In the genomic region with DNA sequence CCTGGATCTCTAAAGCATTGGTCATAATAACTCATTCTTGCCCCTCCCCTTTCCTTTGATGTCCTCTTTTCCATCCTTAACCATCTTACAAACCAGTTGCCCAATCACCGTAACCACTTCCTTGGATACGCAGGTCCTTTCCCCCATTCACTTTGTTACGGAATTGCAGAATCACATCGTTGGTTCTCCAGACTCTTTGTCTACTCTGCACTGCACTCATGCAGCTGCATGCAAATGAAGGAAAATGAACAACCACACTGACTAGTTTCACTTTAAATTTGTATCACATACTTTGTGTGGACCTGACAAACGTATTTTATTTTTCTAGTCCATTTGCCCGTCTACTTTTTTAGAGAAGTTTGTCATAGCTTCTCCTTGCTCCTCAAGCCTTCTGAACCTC, we compare ENCODE assay signal across 17 cellular contexts.
DNase-seq lines count a peak whose midpoint lies in the region; ATAC-seq and TF ChIP-seq lines count a peak whose summit lies in the region.
"Had no signal": no experiment of that assay in that cellular context is flagged by ENCODE, and none has a peak within 500 bp of the region (broad histone marks: within the 10 kb centered on the region; RNA-seq: fewer than 3 reads in every experiment).

No MANE protein-coding gene starts in this region.

- H3K4me3 ChIP-seq in Loucy (ENCODE audit: low read length, poor library complexity, severe bottlenecking) = peak overlapping the region; percentile 27
- H3K4me3 ChIP-seq: A549 had no signal

- no peaks in the 10 kb centered on the region for H4K20me1 ChIP-seq in Loucy (ENCODE audit: insufficient read depth, low read length, poor library complexity, severe bottlenecking)

- H3K27me3 Mint-ChIP-seq in activated T-cell treated with anti-CD3 and anti-CD28 coated beads, Interleukin-2, amount 50 U/mL, for 4 hours (ENCODE audit: low read depth) = no peaks in the 10 kb centered on the region

- H3K4me1 Mint-ChIP-seq in activated T-cell treated with anti-CD3 and anti-CD28 coated beads, Interleukin-2, amount 50 U/mL, for 4 hours (ENCODE audit: low read depth) = no peaks in the 10 kb centered on the region

- no peak overlapping the region for H3K4me3 Mint-ChIP-seq in activated T-cell treated with anti-CD3 and anti-CD28 coated beads, Interleukin-2, amount 50 U/mL, for 4 hours
- H3K4me3 Mint-ChIP-seq: HFFc6 had no signal

- DNase-seq in NCI-H187 treated with DMSO at 0.1 percent for 48 hours (lab: John Stamatoyannopoulos, UW) = peak; percentile 5
- no peak for DNase-seq in NCI-H187 (lab: John Stamatoyannopoulos, UW)
- DNase-seq in SW480 (ENCODE audit: low spot score) = peak; percentile 31
- no peak for DNase-seq in activated T-cell treated with anti-CD3 and anti-CD28 coated beads, Interleukin-2, amount 50 U/mL, for 4 hours
- DNase-seq in HuH-7.5 (ENCODE audit: low spot score) = no peak
- DNase-seq: DMS79, HFFc6, NCI-H1105, NCI-H1930, NCI-H2227 treated with DMSO at 0.1 percent for 48 hours, NCI-H774, RPMI8226, SW 1271 had no signal

- no peaks in the 10 kb centered on the region for H3K4me1 ChIP-seq in Loucy (ENCODE audit: insufficient read depth, low read length, poor library complexity, severe bottlenecking)
- H3K4me1 ChIP-seq: A549 had no signal

- no peaks in the 10 kb centered on the region for H3K27me3 ChIP-seq in Loucy (ENCODE audit: insufficient read depth, low read length, poor library complexity, severe bottlenecking)

- peak overlapping the region; percentile 47 for H3K4me2 ChIP-seq in Loucy (ENCODE audit: low read depth, low read length, poor library complexity, severe bottlenecking)
- H3K4me2 ChIP-seq: A549 had no signal

- H3K36me3 ChIP-seq in Loucy (ENCODE audit: insufficient read depth, low read length) = no peaks in the 10 kb centered on the region

- H3K9me3 Mint-ChIP-seq in activated T-cell treated with anti-CD3 and anti-CD28 coated beads, Interleukin-2, amount 50 U/mL, for 4 hours = peaks cover 3% of the 10 kb centered on the region
- H3K9me3 Mint-ChIP-seq: HFFc6 had no signal

- no peak overlapping the region for H3K9ac ChIP-seq in Loucy (ENCODE audit: low read depth, low read length, poor library complexity, severe bottlenecking)

- H3K79me2 ChIP-seq in Loucy (ENCODE audit: insufficient read depth, low read length) = no peaks in the 10 kb centered on the region

- ATAC-seq in GM18517 (IDR thresholded peaks at IDR 0.05; ENCODE audit: unreplicated experiment) (peak; percentile 67), HG03039 (IDR thresholded peaks at IDR 0.05; ENCODE audit: unreplicated experiment) (no peak)
- no peak for ATAC-seq in activated T-cell treated with anti-CD3 and anti-CD28 coated beads, Interleukin-2, amount 50 U/mL, for 4 hours
- ATAC-seq: A549 had no signal

- peak overlapping the region; percentile 51 for H2AFZ ChIP-seq in Loucy (ENCODE audit: low read length)

- H3K9me2 ChIP-seq in Loucy (replicated peaks; ENCODE audit: low read depth, low read length) = no peaks in the 10 kb centered on the region

- no peaks in the 10 kb centered on the region for H3K36me3 Mint-ChIP-seq in activated T-cell treated with anti-CD3 and anti-CD28 coated beads, Interleukin-2, amount 50 U/mL, for 4 hours (ENCODE audit: insufficient read depth)

- TF ChIP-seq CTCF in Loucy (conservative IDR thresholded peaks at IDR 0.05; ENCODE audit: low read length) = no peak

- no peaks in the 10 kb centered on the region for H3K9me3 ChIP-seq in Loucy (ENCODE audit: insufficient read depth, low read depth, low read length)
- H3K9me3 ChIP-seq: A549 had no signal

- no peaks in the 10 kb centered on the region for H3F3A ChIP-seq in Loucy (ENCODE audit: low read depth)

Comparison
In these comparisons a context has a peak if more than half of its experiments do, and no peak if none do; other contexts are left out.
1. DNase-seq: peak in NCI-H187 treated with DMSO at 0.1 percent for 48 hours (single experiment) and SW480 (single experiment); none in NCI-H187 (0 of 2), activated T-cell treated with anti-CD3 and anti-CD28 coated beads, Interleukin-2, amount 50 U/mL, for 4 hours (single experiment) and HuH-7.5 (single experiment).